Comparison of ENCODE assay signal across 16 cellular contexts in the genomic region with DNA sequence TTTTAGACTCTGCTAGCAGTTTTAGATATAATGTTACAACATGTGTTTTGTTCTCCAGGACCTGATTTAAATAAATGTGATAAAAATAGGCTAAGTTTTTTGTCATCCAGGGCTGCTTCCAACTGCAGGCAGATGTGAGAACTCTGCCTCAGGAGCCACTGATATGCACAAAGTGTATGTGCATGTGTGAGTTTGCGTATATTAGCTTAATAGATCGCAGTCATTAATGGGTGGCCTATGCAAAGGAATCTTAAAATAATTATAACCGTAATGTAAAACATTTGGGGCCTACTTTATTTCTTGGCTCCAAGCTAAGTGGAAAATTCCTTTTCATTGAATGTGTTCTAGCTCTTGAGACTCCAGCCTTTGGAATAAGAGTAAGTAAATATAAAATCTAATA. TPM values are rescaled to one million over a fixed set of nuclear protein-coding genes. Genes with fewer than 3 reads are reported as not detected.
DNase-seq lines count a peak whose midpoint lies in the region; ATAC-seq and TF ChIP-seq lines count a peak whose summit lies in the region.
"Had no signal": no experiment of that assay in that cellular context is flagged by ENCODE, and none has a peak within 500 bp of the region (broad histone marks: within the 10 kb centered on the region; RNA-seq: fewer than 3 reads in every experiment).

No MANE protein-coding gene starts in this region.

- H3K4me3 ChIP-seq in fibroblast of the aortic adventitia (ENCODE audit: low read depth, low read length), result no peak overlapping the region
- H3K4me3 ChIP-seq: HAP-1, MG63, PC-9, SJCRH30 had no signal

- H3K36me3 Mint-ChIP-seq in WTC11, result peaks cover 98% of the 10 kb centered on the region
- peaks cover 75% of the 10 kb centered on the region for H3K36me3 Mint-ChIP-seq in activated CD4-positive, alpha-beta memory T cell treated with anti-CD3 and anti-CD28 coated beads for 36 hours

- no peaks in the 10 kb centered on the region for H3K4me1 Mint-ChIP-seq in WTC11
- H3K4me1 Mint-ChIP-seq in activated CD4-positive, alpha-beta memory T cell treated with anti-CD3 and anti-CD28 coated beads for 36 hours (ENCODE audit: low read depth), result peaks cover 18% of the 10 kb centered on the region

- H3K4me3 Mint-ChIP-seq in WTC11, result no peak overlapping the region
- H3K4me3 Mint-ChIP-seq in activated CD4-positive, alpha-beta memory T cell treated with anti-CD3 and anti-CD28 coated beads for 36 hours, result no peak overlapping the region

- no peaks in the 10 kb centered on the region for H3K9me3 Mint-ChIP-seq in WTC11
- H3K9me3 Mint-ChIP-seq in activated CD4-positive, alpha-beta memory T cell treated with anti-CD3 and anti-CD28 coated beads for 36 hours, result no peaks in the 10 kb centered on the region
- H3K9me3 Mint-ChIP-seq: CD4-positive, CD25-positive, alpha-beta regulatory T cell had no signal

- no peaks in the 10 kb centered on the region for H3K27me3 Mint-ChIP-seq in WTC11 (ENCODE audit: low read depth)
- H3K27me3 Mint-ChIP-seq in activated CD4-positive, alpha-beta memory T cell treated with anti-CD3 and anti-CD28 coated beads for 36 hours, result no peaks in the 10 kb centered on the region
- H3K27me3 Mint-ChIP-seq: CD4-positive, CD25-positive, alpha-beta regulatory T cell had no signal

- H3K27ac Mint-ChIP-seq in WTC11, result 0 out of 2 replicates have a peak overlapping the region, but pooled peaks have one; percentile 32
- no peak overlapping the region for H3K27ac Mint-ChIP-seq in activated CD4-positive, alpha-beta memory T cell treated with anti-CD3 and anti-CD28 coated beads for 36 hours
- H3K27ac Mint-ChIP-seq: CD4-positive, CD25-positive, alpha-beta regulatory T cell had no signal

- TF ChIP-seq CTCF in AG09319 (IDR thresholded peaks at IDR 0.05; ENCODE audit: low read depth, low read length) (no peak), WTC11 (IDR thresholded peaks at IDR 0.05) (no peak), fibroblast of the aortic adventitia (IDR thresholded peaks at IDR 0.05; ENCODE audit: insufficient read depth, low read length) (no peak)

- POLR2A ChIA-PET in WTC11 (lab: Charles Lee), result no interaction called here
- POLR2A ChIA-PET in activated CD4-positive, alpha-beta memory T cell treated with anti-CD3 and anti-CD28 coated beads for 36 hours (lab: Charles Lee), result interaction anchor here (0.6 kb wide), 1 partner anchor 1086 kb away, joined by 3 read pairs; no protein-coding TSS in a partner anchor

- CTCF ChIA-PET in WTC11 (lab: Charles Lee), result no interaction called here
- CTCF ChIA-PET in activated CD4-positive, alpha-beta memory T cell treated with anti-CD3 and anti-CD28 coated beads for 36 hours (lab: Charles Lee), result no interaction called here

- peak; percentile 51 for DNase-seq in AG09319 (ENCODE audit: extremely low read depth, low read depth)
- peak; percentile 25 for DNase-seq in EH (ENCODE audit: low read depth)
- DNase-seq in WTC11 (ENCODE audit: low spot score), result no peak
- peak; percentile 18 for DNase-seq in fibroblast of the aortic adventitia (ENCODE audit: low read depth)
- DNase-seq in NCI-H1105 treated with DMSO at 0.1 percent for 48 hours (lab: John Stamatoyannopoulos, UW), result no peak
- DNase-seq in NK-92 (lab: John Stamatoyannopoulos, UW; ENCODE audit: unreplicated experiment), result no peak
- DNase-seq in activated CD4-positive, alpha-beta memory T cell treated with anti-CD3 and anti-CD28 coated beads for 36 hours, result no peak
- DNase-seq: CD4-positive, CD25-positive, alpha-beta regulatory T cell; DMS53; MG63; NCI-H1105; NCI-H187 treated with DMSO at 0.1 percent for 48 hours; PC-9; SJCRH30 had no signal

- ATAC-seq in WTC11 (no peak), GM19351 (IDR thresholded peaks at IDR 0.05; ENCODE audit: unreplicated experiment) (no peak)

- intact Hi-C loops in activated CD4-positive, alpha-beta memory T cell treated with anti-CD3 and anti-CD28 coated beads for 36 hours (cut with micrococcal nuclease), result no loop called here

TF ChIP-seq in WTC11, 78 proteins besides CTCF, POLR2A, EP300 and RAD21 (continues in another document):
- TF ChIP-seq, protein P1, sequence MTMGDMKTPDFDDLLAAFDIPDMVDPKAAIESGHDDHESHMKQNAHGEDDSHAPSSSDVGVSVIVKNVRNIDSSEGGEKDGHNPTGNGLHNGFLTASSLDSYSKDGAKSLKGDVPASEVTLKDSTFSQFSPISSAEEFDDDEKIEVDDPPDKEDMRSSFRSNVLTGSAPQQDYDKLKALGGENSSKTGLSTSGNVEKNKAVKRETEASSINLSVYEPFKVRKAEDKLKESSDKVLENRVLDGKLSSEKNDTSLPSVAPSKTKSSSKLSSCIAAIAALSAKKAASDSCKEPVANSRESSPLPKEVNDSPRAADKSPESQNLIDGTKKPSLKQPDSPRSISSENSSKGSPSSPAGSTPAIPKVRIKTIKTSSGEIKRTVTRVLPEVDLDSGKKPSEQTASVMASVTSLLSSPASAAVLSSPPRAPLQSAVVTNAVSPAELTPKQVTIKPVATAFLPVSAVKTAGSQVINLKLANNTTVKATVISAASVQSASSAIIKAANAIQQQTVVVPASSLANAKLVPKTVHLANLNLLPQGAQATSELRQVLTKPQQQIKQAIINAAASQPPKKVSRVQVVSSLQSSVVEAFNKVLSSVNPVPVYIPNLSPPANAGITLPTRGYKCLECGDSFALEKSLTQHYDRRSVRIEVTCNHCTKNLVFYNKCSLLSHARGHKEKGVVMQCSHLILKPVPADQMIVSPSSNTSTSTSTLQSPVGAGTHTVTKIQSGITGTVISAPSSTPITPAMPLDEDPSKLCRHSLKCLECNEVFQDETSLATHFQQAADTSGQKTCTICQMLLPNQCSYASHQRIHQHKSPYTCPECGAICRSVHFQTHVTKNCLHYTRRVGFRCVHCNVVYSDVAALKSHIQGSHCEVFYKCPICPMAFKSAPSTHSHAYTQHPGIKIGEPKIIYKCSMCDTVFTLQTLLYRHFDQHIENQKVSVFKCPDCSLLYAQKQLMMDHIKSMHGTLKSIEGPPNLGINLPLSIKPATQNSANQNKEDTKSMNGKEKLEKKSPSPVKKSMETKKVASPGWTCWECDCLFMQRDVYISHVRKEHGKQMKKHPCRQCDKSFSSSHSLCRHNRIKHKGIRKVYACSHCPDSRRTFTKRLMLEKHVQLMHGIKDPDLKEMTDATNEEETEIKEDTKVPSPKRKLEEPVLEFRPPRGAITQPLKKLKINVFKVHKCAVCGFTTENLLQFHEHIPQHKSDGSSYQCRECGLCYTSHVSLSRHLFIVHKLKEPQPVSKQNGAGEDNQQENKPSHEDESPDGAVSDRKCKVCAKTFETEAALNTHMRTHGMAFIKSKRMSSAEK (CRISPR knock-in tag; IDR thresholded peaks at IDR 0.05; ENCODE audit: borderline replicate concordance), result no peak
- no peak for TF ChIP-seq FOXJ3 (CRISPR knock-in tag; IDR thresholded peaks at IDR 0.05; ENCODE audit: borderline replicate concordance)
- TF ChIP-seq, protein P2, sequence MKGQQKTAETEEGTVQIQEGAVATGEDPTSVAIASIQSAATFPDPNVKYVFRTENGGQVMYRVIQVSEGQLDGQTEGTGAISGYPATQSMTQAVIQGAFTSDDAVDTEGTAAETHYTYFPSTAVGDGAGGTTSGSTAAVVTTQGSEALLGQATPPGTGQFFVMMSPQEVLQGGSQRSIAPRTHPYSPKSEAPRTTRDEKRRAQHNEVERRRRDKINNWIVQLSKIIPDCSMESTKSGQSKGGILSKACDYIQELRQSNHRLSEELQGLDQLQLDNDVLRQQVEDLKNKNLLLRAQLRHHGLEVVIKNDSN (CRISPR knock-in tag; IDR thresholded peaks at IDR 0.05), result no peak
- TF ChIP-seq MXD4 (CRISPR knock-in tag; IDR thresholded peaks at IDR 0.05; ENCODE audit: borderline replicate concordance), result no peak
- TF ChIP-seq, protein P3, sequence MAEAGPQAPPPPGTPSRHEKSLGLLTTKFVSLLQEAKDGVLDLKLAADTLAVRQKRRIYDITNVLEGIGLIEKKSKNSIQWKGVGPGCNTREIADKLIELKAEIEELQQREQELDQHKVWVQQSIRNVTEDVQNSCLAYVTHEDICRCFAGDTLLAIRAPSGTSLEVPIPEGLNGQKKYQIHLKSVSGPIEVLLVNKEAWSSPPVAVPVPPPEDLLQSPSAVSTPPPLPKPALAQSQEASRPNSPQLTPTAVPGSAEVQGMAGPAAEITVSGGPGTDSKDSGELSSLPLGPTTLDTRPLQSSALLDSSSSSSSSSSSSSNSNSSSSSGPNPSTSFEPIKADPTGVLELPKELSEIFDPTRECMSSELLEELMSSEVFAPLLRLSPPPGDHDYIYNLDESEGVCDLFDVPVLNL (CRISPR knock-in tag; IDR thresholded peaks at IDR 0.05; ENCODE audit: borderline replicate concordance, low read depth), result no peak
- TF ChIP-seq NFYB (CRISPR knock-in tag; conservative IDR thresholded peaks at IDR 0.05; ENCODE audit: low read depth), result no peak
- TF ChIP-seq, protein P4, sequence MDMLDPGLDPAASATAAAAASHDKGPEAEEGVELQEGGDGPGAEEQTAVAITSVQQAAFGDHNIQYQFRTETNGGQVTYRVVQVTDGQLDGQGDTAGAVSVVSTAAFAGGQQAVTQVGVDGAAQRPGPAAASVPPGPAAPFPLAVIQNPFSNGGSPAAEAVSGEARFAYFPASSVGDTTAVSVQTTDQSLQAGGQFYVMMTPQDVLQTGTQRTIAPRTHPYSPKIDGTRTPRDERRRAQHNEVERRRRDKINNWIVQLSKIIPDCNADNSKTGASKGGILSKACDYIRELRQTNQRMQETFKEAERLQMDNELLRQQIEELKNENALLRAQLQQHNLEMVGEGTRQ (CRISPR knock-in tag; IDR thresholded peaks at IDR 0.05), result no peak
- no peak for TF ChIP-seq GRHL2 (CRISPR knock-in tag; IDR thresholded peaks at IDR 0.05; ENCODE audit: insufficient replicate concordance, severe bottlenecking)
- TF ChIP-seq KAT7 (CRISPR knock-in tag; IDR thresholded peaks at IDR 0.05; ENCODE audit: borderline replicate concordance), result no peak
- TF ChIP-seq, protein P5, sequence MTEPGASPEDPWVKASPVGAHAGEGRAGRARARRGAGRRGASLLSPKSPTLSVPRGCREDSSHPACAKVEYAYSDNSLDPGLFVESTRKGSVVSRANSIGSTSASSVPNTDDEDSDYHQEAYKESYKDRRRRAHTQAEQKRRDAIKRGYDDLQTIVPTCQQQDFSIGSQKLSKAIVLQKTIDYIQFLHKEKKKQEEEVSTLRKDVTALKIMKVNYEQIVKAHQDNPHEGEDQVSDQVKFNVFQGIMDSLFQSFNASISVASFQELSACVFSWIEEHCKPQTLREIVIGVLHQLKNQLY (CRISPR knock-in tag; IDR thresholded peaks at IDR 0.05), result no peak
- no peak for TF ChIP-seq ETV6 (CRISPR knock-in tag; IDR thresholded peaks at IDR 0.05)
- TF ChIP-seq RORB (CRISPR knock-in tag; IDR thresholded peaks at IDR 0.05), result no peak

RNA-seq across cellular contexts. Expression of a gene that starts 16.7 kb away (rescaled TPM):
- total RNA-seq in WTC11 (2021) (227 to 280 TPM (median 239 TPM) in 3 replicates), fibroblast of the aortic adventitia (ENCODE audit: low replicate concordance) (121 and 153 TPM in 2 replicates)
- total RNA-seq in activated CD4-positive, alpha-beta memory T cell treated with anti-CD3 and anti-CD28 coated beads for 36 hours, result 100 to 1,000 TPM; 212 to 215 TPM

Comparison
In these comparisons a context has a peak if more than half of its experiments do, and no peak if none do; other contexts are left out.
1. DNase-seq: peak in AG09319 (single experiment), EH (single experiment) and fibroblast of the aortic adventitia (single experiment); none in WTC11 (single experiment), NCI-H1105 treated with DMSO at 0.1 percent for 48 hours (single experiment), NK-92 (single experiment) and activated CD4-positive, alpha-beta memory T cell treated with anti-CD3 and anti-CD28 coated beads for 36 hours (single experiment).